In the genomic region with DNA sequence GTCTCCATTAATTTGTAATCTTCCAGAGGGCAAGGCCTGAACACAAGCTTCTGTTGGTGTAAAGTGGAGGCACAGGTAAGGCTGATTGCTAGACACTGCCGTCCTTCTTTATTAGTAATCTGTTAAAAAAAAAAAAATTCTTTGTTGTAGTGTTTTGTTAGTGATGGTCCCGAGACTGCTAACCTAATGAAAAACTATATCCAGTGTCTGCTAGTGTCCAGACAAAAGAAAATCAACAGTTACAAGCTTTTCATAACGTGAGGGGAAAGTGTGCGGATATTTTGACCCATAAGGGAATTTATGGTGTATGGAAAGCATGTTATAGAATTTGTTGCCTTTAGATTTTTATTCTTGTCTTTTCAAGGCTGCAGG, we compare ENCODE assay signal across 7 cellular contexts. TPM values are rescaled to one million over a fixed set of nuclear protein-coding genes. Genes with fewer than 3 reads are reported as not detected.
DNase-seq lines count a peak whose midpoint lies in the region; ATAC-seq and TF ChIP-seq lines count a peak whose summit lies in the region.

No MANE protein-coding gene starts in this region.

- H3K27ac ChIP-seq in HEK293 (ENCODE audit: extremely low read depth, low read depth, low read length) (peak overlapping the region; percentile 90), right cardiac atrium (ENCODE audit: low read length) (peak overlapping the region; percentile 98), smooth muscle cell (ENCODE audit: low read depth) (peak overlapping the region; percentile 100)

- H3K36me3 Mint-ChIP-seq in activated B cell treated with CpG ODN at 0.5 μM for 24 hours (ENCODE audit: low read depth), result peaks cover 10% of the 10 kb centered on the region

- peaks cover 15% of the 10 kb centered on the region for H3F3A ChIP-seq in smooth muscle cell (ENCODE audit: low read depth)

- H3K4me3 ChIP-seq in HEK293 (ENCODE audit: low read depth, low read length) (peak overlapping the region; percentile 74), right cardiac atrium (ENCODE audit: low read length) (peak overlapping the region; percentile 92), smooth muscle cell (peak overlapping the region; percentile 96)

- H3K79me2 ChIP-seq in smooth muscle cell (ENCODE audit: low read depth), result peaks cover 5% of the 10 kb centered on the region

- POLR2A ChIA-PET in HEK293 (lab: Yijun Ruan, JAX), result no interaction called here
- POLR2A ChIA-PET in activated B cell treated with CpG ODN at 0.5 μM for 24 hours (lab: Charles Lee), result interaction anchor here (1.6 to 6.2 kb wide), 3 partner anchors 32 to 183 kb away, joined by 5 to 21 read pairs (median 6); no protein-coding TSS in a partner anchor

- H3K9me3 Mint-ChIP-seq in activated B cell treated with CpG ODN at 0.5 μM for 24 hours, result no peaks in the 10 kb centered on the region

- peaks cover 18% of the 10 kb centered on the region for H3K4me1 ChIP-seq in HEK293 (ENCODE audit: control insufficient read depth, insufficient read depth, low read length)
- H3K4me1 ChIP-seq in right cardiac atrium (ENCODE audit: control insufficient read depth, insufficient read depth, low read length), result no peaks in the 10 kb centered on the region
- H3K4me1 ChIP-seq in smooth muscle cell (ENCODE audit: low read depth), result peaks cover 18% of the 10 kb centered on the region

- H3K27me3 Mint-ChIP-seq in activated B cell treated with CpG ODN at 0.5 μM for 24 hours, result no peaks in the 10 kb centered on the region

- peak overlapping the region; percentile 89 for H3K4me2 ChIP-seq in smooth muscle cell

- intact Hi-C loops in activated B cell treated with CpG ODN at 0.5 μM for 24 hours (cut with micrococcal nuclease) (loop anchor here (1.0 to 5.0 kb wide), 5 partner anchors 9 to 916 kb away; partner anchors contain the start of gene SMIM13), right cardiac atrium (cut with DNase I) (no loop called here)

- H3K27ac Mint-ChIP-seq in activated B cell treated with CpG ODN at 0.5 μM for 24 hours, result peak overlapping the region; percentile 99

- H3K27me3 ChIP-seq in right cardiac atrium (ENCODE audit: control insufficient read depth, insufficient read depth), result no peaks in the 10 kb centered on the region
- H3K27me3 ChIP-seq in smooth muscle cell (ENCODE audit: low read depth), result no peaks in the 10 kb centered on the region

- no peaks in the 10 kb centered on the region for H4K20me1 ChIP-seq in smooth muscle cell (ENCODE audit: low read depth)

- H3K9me3 ChIP-seq in HEK293 (ENCODE audit: control insufficient read depth, insufficient read depth, low read depth, low read length) (no peaks in the 10 kb centered on the region), right cardiac atrium (ENCODE audit: control insufficient read depth, low read length) (no peaks in the 10 kb centered on the region), smooth muscle cell (replicated peaks; ENCODE audit: low read depth) (no peaks in the 10 kb centered on the region)

- WGBS in right cardiac atrium, result 40% methylated on average over 4 of the region's 4 CpGs
- WGBS in smooth muscle cell (ENCODE audit: low lambda C conversion rate), result 59% methylated on average over 4 of the region's 4 CpGs

- no peaks in the 10 kb centered on the region for H3K36me3 ChIP-seq in HEK293 (ENCODE audit: control insufficient read depth in 2 of 2, insufficient read depth in 1 of 2, low read length in 2 of 2)
- no peaks in the 10 kb centered on the region for H3K36me3 ChIP-seq in smooth muscle cell (ENCODE audit: low read depth)

- peak overlapping the region; percentile 97 for H3K4me3 Mint-ChIP-seq in activated B cell treated with CpG ODN at 0.5 μM for 24 hours

- H3K9ac ChIP-seq in smooth muscle cell (ENCODE audit: low read depth), result peak overlapping the region; percentile 98

- peaks cover 24% of the 10 kb centered on the region for H3K4me1 Mint-ChIP-seq in activated B cell treated with CpG ODN at 0.5 μM for 24 hours

- TF ChIP-seq CTCF in HEK293 (tag by site-specific recombination; IDR thresholded peaks at IDR 0.05) (no peak), activated B cell treated with CpG ODN at 0.5 μM for 24 hours (IDR thresholded peaks at IDR 0.05) (no peak), smooth muscle cell (IDR thresholded peaks at IDR 0.05; ENCODE audit: borderline replicate concordance, insufficient read depth, poor library complexity, severe bottlenecking) (no peak)

- peak overlapping the region; percentile 98 for H2AFZ ChIP-seq in smooth muscle cell (ENCODE audit: low read depth)

- CTCF ChIA-PET in HEK293 (lab: Yijun Ruan, JAX), result interaction anchor here (0.7 to 1.5 kb wide), 3 partner anchors 17 to 353 kb away, joined by 3 to 6 read pairs (median 4); no protein-coding TSS in a partner anchor
- CTCF ChIA-PET in activated B cell treated with CpG ODN at 0.5 μM for 24 hours (lab: Charles Lee), result no interaction called here

- DNase-seq in activated B cell treated with CpG ODN at 0.5 μM for 24 hours, result no peak
- DNase-seq in right cardiac atrium, result no peak
- no peak for DNase-seq in smooth muscle cell (lab: John Stamatoyannopoulos, UW; ENCODE audit: unreplicated experiment)
- DNase-seq in H4 (ENCODE audit: low spot score), result no peak
- DNase-seq in HCEC 1CT, result no peak
- DNase-seq in NCI-H226, result no peak

- ATAC-seq in activated B cell treated with CpG ODN at 0.5 μM for 24 hours (ENCODE audit: low read depth) (no peak), right cardiac atrium (no peak)

TF ChIP-seq in HEK293, 187 proteins besides CTCF, POLR2A, EP300 and RAD21:
- TF ChIP-seq ZNF48 (tag by site-specific recombination; IDR thresholded peaks at IDR 0.05), result no peak
- TF ChIP-seq ZNF701 (tag by site-specific recombination; IDR thresholded peaks at IDR 0.05), result no peak
- no peak for TF ChIP-seq BCL11A (tag by site-specific recombination; IDR thresholded peaks at IDR 0.05; ENCODE audit: low read depth)
- no peak for TF ChIP-seq ZNF677 (tag by site-specific recombination; IDR thresholded peaks at IDR 0.05)
- no peak for TF ChIP-seq PRDM4 (tag by site-specific recombination; IDR thresholded peaks at IDR 0.05)
- no peak for TF ChIP-seq ZBTB48 (tag by site-specific recombination; IDR thresholded peaks at IDR 0.05)
- TF ChIP-seq KLF1 (tag by site-specific recombination; IDR thresholded peaks at IDR 0.05), result no peak
- no peak for TF ChIP-seq SCRT2 (tag by site-specific recombination; IDR thresholded peaks at IDR 0.05)

RNA-seq across cellular contexts. Expression of gene HIVEP1, which starts 4.2 kb away (rescaled TPM):
- total RNA-seq in activated B cell treated with CpG ODN at 0.5 μM for 24 hours (90.3 and 91.0 TPM in 2 replicates), right cardiac atrium (10 to 100 TPM; 12.4 to 16.9 (median 15.4) TPM), smooth muscle cell (51.9 and 58.8 TPM in 2 replicates)
- polyA plus RNA-seq in right cardiac atrium (5.1 TPM), smooth muscle cell (6.8 and 8.0 TPM in 2 replicates)
- total RNA-seq in H4 (2014; rRNA removed; shearing (Covaris generic)), result 7.2 and 8.6 TPM in 2 replicates
